ENCODE assay signal across 1 cellular context in the genomic region with DNA sequence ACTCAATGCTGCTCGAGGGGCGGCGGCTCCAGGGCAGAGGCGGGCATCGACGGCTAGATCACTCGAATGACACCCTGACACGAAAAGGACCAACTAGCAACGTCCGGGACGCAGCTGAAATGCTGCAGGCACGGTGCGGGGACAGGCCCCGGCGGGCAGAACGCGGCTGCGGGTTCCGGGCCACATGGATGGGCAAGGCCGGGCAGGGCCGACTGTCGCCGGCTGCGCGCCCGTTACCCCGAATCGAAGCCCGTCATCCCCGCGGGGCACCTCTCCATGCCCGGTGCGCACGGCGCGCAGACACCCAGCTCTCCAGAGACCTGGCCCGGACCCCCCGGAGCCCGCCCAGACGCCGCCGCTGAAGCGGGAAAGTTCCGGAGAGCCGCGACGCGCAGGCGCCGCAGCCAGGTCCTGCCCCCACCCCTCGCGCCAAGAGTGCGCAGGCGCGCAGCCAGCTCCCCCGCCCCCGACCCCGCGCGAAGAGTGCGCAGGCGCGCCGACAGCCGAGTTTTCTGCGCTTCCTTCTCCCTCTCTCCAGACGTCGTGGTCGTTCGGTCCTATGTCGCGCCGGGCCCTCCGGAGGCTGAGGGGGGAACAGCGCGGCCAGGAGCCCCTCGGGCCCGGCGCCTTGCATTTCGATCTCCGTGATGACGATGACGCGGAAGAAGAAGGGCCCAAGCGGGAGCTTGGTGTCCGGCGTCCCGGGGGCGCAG.
TF ChIP-seq lines count a peak whose summit lies in the region.

A gene with protein sequence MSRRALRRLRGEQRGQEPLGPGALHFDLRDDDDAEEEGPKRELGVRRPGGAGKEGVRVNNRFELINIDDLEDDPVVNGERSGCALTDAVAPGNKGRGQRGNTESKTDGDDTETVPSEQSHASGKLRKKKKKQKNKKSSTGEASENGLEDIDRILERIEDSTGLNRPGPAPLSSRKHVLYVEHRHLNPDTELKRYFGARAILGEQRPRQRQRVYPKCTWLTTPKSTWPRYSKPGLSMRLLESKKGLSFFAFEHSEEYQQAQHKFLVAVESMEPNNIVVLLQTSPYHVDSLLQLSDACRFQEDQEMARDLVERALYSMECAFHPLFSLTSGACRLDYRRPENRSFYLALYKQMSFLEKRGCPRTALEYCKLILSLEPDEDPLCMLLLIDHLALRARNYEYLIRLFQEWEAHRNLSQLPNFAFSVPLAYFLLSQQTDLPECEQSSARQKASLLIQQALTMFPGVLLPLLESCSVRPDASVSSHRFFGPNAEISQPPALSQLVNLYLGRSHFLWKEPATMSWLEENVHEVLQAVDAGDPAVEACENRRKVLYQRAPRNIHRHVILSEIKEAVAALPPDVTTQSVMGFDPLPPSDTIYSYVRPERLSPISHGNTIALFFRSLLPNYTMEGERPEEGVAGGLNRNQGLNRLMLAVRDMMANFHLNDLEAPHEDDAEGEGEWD (plus strand): TSS at position 484 of the 713 bp plus-strand sequence. CDS start 76 bp downstream, at position 560.

TF ChIP-seq in HepG2, 621 proteins besides CTCF, POLR2A, EP300 and RAD21 (continued from another document and continues in another):
- TF ChIP-seq, protein P1, sequence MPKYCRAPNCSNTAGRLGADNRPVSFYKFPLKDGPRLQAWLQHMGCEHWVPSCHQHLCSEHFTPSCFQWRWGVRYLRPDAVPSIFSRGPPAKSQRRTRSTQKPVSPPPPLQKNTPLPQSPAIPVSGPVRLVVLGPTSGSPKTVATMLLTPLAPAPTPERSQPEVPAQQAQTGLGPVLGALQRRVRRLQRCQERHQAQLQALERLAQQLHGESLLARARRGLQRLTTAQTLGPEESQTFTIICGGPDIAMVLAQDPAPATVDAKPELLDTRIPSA (CRISPR knock-in tag; IDR thresholded peaks at IDR 0.05; ENCODE audit: borderline replicate concordance), result peak; percentile 96
- TF ChIP-seq, protein P2, sequence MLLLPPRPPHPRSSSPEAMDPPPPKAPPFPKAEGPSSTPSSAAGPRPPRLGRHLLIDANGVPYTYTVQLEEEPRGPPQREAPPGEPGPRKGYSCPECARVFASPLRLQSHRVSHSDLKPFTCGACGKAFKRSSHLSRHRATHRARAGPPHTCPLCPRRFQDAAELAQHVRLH (CRISPR knock-in tag; IDR thresholded peaks at IDR 0.05; ENCODE audit: borderline replicate concordance, low read depth), result peak; percentile 87; the same call in 1 of the 2 replicates
- TF ChIP-seq ZBTB43 (CRISPR knock-in tag; conservative IDR thresholded peaks at IDR 0.05) (peak; percentile 87), CEBPG (CRISPR knock-in tag; IDR thresholded peaks at IDR 0.05) (0 out of 2 replicates have a peak, but pooled peaks have one; percentile 1), ZNF777 (CRISPR knock-in tag; IDR thresholded peaks at IDR 0.05) (peak; percentile 96), ZNF891 (CRISPR knock-in tag; IDR thresholded peaks at IDR 0.05) (peak; percentile 96), ZBTB42 (CRISPR knock-in tag; IDR thresholded peaks at IDR 0.05) (peak; percentile 94), ZNF234 (CRISPR knock-in tag; conservative IDR thresholded peaks at IDR 0.05) (0 out of 2 replicates have a peak, but pooled peaks have one; percentile 85), GATAD2A (CRISPR knock-in tag; IDR thresholded peaks at IDR 0.05) (no peak), GATA4 (IDR thresholded peaks at IDR 0.05; ENCODE audit: borderline replicate concordance, low read depth) (0 out of 2 replicates have a peak, but pooled peaks have one; percentile 45), ZNF512B (CRISPR knock-in tag; IDR thresholded peaks at IDR 0.05; ENCODE audit: borderline replicate concordance) (no peak), ZNF644 (CRISPR knock-in tag; IDR thresholded peaks at IDR 0.05; ENCODE audit: low read depth) (no peak), ZNF761 (CRISPR knock-in tag; conservative IDR thresholded peaks at IDR 0.05) (peak; percentile 85; the same call in 1 of the 2 replicates)
- TF ChIP-seq, protein P3, sequence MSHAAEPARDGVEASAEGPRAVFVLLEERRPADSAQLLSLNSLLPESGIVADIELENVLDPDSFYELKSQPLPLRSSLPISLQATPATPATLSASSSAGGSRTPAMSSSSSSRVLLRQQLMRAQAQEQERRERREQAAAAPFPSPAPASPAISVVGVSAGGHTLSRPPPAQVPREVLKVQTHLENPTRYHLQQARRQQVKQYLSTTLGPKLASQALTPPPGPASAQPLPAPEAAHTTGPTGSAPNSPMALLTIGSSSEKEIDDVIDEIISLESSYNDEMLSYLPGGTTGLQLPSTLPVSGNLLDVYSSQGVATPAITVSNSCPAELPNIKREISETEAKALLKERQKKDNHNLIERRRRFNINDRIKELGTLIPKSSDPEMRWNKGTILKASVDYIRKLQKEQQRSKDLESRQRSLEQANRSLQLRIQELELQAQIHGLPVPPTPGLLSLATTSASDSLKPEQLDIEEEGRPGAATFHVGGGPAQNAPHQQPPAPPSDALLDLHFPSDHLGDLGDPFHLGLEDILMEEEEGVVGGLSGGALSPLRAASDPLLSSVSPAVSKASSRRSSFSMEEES (CRISPR knock-in tag; IDR thresholded peaks at IDR 0.05), result no peak
- TF ChIP-seq, protein P4, sequence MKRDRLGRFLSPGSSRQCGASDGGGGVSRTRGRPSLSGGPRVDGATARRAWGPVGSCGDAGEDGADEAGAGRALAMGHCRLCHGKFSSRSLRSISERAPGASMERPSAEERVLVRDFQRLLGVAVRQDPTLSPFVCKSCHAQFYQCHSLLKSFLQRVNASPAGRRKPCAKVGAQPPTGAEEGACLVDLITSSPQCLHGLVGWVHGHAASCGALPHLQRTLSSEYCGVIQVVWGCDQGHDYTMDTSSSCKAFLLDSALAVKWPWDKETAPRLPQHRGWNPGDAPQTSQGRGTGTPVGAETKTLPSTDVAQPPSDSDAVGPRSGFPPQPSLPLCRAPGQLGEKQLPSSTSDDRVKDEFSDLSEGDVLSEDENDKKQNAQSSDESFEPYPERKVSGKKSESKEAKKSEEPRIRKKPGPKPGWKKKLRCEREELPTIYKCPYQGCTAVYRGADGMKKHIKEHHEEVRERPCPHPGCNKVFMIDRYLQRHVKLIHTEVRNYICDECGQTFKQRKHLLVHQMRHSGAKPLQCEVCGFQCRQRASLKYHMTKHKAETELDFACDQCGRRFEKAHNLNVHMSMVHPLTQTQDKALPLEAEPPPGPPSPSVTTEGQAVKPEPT (CRISPR knock-in tag; IDR thresholded peaks at IDR 0.05; ENCODE audit: low read depth), result no peak; the same call in 1 of the 2 replicates
- TF ChIP-seq, protein P5, sequence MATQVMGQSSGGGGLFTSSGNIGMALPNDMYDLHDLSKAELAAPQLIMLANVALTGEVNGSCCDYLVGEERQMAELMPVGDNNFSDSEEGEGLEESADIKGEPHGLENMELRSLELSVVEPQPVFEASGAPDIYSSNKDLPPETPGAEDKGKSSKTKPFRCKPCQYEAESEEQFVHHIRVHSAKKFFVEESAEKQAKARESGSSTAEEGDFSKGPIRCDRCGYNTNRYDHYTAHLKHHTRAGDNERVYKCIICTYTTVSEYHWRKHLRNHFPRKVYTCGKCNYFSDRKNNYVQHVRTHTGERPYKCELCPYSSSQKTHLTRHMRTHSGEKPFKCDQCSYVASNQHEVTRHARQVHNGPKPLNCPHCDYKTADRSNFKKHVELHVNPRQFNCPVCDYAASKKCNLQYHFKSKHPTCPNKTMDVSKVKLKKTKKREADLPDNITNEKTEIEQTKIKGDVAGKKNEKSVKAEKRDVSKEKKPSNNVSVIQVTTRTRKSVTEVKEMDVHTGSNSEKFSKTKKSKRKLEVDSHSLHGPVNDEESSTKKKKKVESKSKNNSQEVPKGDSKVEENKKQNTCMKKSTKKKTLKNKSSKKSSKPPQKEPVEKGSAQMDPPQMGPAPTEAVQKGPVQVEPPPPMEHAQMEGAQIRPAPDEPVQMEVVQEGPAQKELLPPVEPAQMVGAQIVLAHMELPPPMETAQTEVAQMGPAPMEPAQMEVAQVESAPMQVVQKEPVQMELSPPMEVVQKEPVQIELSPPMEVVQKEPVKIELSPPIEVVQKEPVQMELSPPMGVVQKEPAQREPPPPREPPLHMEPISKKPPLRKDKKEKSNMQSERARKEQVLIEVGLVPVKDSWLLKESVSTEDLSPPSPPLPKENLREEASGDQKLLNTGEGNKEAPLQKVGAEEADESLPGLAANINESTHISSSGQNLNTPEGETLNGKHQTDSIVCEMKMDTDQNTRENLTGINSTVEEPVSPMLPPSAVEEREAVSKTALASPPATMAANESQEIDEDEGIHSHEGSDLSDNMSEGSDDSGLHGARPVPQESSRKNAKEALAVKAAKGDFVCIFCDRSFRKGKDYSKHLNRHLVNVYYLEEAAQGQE (IDR thresholded peaks at IDR 0.05; ENCODE audit: borderline replicate concordance in 1 of 2, low read depth in 1 of 2, low read length in 2 of 2), result no peak; a peak in 1 of 4 replicates
- TF ChIP-seq, protein P6, sequence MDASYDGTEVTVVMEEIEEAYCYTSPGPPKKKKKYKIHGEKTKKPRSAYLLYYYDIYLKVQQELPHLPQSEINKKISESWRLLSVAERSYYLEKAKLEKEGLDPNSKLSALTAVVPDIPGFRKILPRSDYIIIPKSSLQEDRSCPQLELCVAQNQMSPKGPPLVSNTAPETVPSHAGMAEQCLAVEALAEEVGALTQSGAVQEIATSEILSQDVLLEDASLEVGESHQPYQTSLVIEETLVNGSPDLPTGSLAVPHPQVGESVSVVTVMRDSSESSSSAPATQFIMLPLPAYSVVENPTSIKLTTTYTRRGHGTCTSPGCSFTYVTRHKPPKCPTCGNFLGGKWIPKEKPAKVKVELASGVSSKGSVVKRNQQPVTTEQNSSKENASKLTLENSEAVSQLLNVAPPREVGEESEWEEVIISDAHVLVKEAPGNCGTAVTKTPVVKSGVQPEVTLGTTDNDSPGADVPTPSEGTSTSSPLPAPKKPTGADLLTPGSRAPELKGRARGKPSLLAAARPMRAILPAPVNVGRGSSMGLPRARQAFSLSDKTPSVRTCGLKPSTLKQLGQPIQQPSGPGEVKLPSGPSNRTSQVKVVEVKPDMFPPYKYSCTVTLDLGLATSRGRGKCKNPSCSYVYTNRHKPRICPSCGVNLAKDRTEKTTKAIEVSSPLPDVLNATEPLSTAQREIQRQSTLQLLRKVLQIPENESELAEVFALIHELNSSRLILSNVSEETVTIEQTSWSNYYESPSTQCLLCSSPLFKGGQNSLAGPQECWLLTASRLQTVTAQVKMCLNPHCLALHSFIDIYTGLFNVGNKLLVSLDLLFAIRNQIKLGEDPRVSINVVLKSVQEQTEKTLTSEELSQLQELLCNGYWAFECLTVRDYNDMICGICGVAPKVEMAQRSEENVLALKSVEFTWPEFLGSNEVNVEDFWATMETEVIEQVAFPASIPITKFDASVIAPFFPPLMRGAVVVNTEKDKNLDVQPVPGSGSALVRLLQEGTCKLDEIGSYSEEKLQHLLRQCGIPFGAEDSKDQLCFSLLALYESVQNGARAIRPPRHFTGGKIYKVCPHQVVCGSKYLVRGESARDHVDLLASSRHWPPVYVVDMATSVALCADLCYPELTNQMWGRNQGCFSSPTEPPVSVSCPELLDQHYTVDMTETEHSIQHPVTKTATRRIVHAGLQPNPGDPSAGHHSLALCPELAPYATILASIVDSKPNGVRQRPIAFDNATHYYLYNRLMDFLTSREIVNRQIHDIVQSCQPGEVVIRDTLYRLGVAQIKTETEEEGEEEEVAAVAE (CRISPR knock-in tag; IDR thresholded peaks at IDR 0.05; ENCODE audit: borderline replicate concordance), result 0 out of 2 replicates have a peak, but pooled peaks have one; percentile 22
- TF ChIP-seq, protein P7, sequence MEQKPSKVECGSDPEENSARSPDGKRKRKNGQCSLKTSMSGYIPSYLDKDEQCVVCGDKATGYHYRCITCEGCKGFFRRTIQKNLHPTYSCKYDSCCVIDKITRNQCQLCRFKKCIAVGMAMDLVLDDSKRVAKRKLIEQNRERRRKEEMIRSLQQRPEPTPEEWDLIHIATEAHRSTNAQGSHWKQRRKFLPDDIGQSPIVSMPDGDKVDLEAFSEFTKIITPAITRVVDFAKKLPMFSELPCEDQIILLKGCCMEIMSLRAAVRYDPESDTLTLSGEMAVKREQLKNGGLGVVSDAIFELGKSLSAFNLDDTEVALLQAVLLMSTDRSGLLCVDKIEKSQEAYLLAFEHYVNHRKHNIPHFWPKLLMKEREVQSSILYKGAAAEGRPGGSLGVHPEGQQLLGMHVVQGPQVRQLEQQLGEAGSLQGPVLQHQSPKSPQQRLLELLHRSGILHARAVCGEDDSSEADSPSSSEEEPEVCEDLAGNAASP (CRISPR knock-in tag; IDR thresholded peaks at IDR 0.05; ENCODE audit: borderline replicate concordance), result peak; percentile 47; the same call in 1 of the 2 replicates
